In genomic region chr10:95336702-95337101, GRCh38 we compare ENCODE assay signal across 1 cellular context.
TF ChIP-seq lines count a peak whose summit lies in the region.

No MANE protein-coding gene starts in this region.

TF ChIP-seq in HEK293, 187 proteins besides CTCF, POLR2A, EP300 and RAD21 (continued from another document):
- no peak for TF ChIP-seq REST (tag by site-specific recombination; IDR thresholded peaks at IDR 0.05)
- TF ChIP-seq TSHZ1 (tag by site-specific recombination; IDR thresholded peaks at IDR 0.05; ENCODE audit: borderline replicate concordance): no peak
- no peak for TF ChIP-seq ZNF544 (tag by site-specific recombination; IDR thresholded peaks at IDR 0.05)
- TF ChIP-seq ZFP37 (tag by site-specific recombination; IDR thresholded peaks at IDR 0.05): no peak
- TF ChIP-seq SP7 (tag by site-specific recombination; IDR thresholded peaks at IDR 0.05): no peak
- TF ChIP-seq ZNF747 (tag by site-specific recombination; IDR thresholded peaks at IDR 0.05): no peak
- TF ChIP-seq ZNF133 (tag by site-specific recombination; IDR thresholded peaks at IDR 0.05): no peak
- no peak for TF ChIP-seq ZNF202 (tag by site-specific recombination; IDR thresholded peaks at IDR 0.05; ENCODE audit: borderline replicate concordance)
- no peak for TF ChIP-seq ZNF394 (tag by site-specific recombination; IDR thresholded peaks at IDR 0.05; ENCODE audit: borderline replicate concordance)
- no peak for TF ChIP-seq ZFP41 (tag by site-specific recombination; IDR thresholded peaks at IDR 0.05; ENCODE audit: borderline replicate concordance)
